ENCODE assay signal across 8 cellular contexts in the genomic region with DNA sequence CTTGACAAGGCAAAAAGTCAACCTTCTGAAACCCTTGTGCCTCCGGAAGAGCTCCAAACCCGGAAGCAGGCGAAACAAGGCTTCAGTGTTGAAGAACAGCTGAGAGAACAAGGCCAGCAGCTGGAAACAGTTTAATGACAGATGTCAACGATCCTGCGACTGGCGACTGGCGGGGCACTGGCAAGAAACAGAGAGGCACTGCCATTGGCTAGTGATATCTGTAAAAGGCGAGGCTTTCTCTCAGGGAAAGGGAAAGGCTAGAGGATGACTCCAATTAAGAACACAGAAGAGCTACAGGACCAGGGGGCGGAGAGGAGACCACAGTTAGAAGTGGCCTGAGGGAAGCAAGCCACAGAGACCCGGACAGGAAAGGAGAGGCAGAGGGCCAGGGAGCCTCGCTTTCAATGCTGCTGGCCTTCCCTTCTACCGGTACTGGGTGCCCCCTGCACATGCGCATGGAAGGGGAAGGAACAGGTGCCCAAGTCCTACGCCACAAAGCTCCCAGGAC.
A peak's percentile ranks its signal among the peaks of the same experiment; 100 is the strongest.
DNase-seq lines count a peak whose midpoint lies in the region; ATAC-seq and TF ChIP-seq lines count a peak whose summit lies in the region.

No MANE protein-coding gene starts in this region.

- H3K27ac ChIP-seq in RWPE1 = peak overlapping the region; percentile 80
- H3K27ac ChIP-seq in neutrophil = peak overlapping the region; percentile 22

- no peak for TF ChIP-seq CTCF in RWPE1 (conservative IDR thresholded peaks at IDR 0.05; ENCODE audit: low read depth)
- no peak for TF ChIP-seq CTCF in fibroblast of pulmonary artery (IDR thresholded peaks at IDR 0.05; ENCODE audit: low read length, missing control alignments)
- TF ChIP-seq CTCF in neutrophil (IDR thresholded peaks at IDR 0.05) = no peak

- POLR2A ChIA-PET in RWPE1 (lab: Yijun Ruan, JAX; ENCODE audit: low non-redundant PET) = no interaction called here

- ATAC-seq in GM21360 (IDR thresholded peaks at IDR 0.05; ENCODE audit: unreplicated experiment) (no peak), HG03571 (IDR thresholded peaks at IDR 0.05; ENCODE audit: unreplicated experiment) (no peak), HG02571 (IDR thresholded peaks at IDR 0.05; ENCODE audit: unreplicated experiment) (no peak), GM18909 (IDR thresholded peaks at IDR 0.05; ENCODE audit: poor library complexity, unreplicated experiment) (no peak)

- H3K9me3 ChIP-seq in neutrophil = no peaks in the 10 kb centered on the region

- H3K4me3 ChIP-seq in fibroblast of pulmonary artery (replicated peaks; ENCODE audit: low read depth, low read length) = peak overlapping the region; percentile 19
- peak overlapping the region in 1 of 2 experiments; percentile 24 for H3K4me3 ChIP-seq in neutrophil (ENCODE audit: low read depth in 1 of 2, low read length in 1 of 2)

- no peaks in the 10 kb centered on the region for H3K27me3 ChIP-seq in neutrophil

- peak; percentile 58 for DNase-seq in EH (ENCODE audit: low read depth)
- DNase-seq in RWPE1 (ENCODE audit: low spot score) = no peak
- DNase-seq in fibroblast of pulmonary artery (ENCODE audit: low read depth) = no peak

- CTCF ChIA-PET in RWPE1 (lab: Yijun Ruan, JAX) = no interaction called here

- H3K36me3 ChIP-seq in neutrophil = peaks cover 5% of the 10 kb centered on the region

- H3K4me1 ChIP-seq in neutrophil (ENCODE audit: control insufficient read depth in 1 of 2, insufficient read depth in 1 of 2, low read depth in 1 of 2, low read length in 1 of 2) = peaks cover 13 to 15% of the 10 kb centered on the region in 2 experiments
